22 cellular contexts compared by ENCODE assay signal in the genomic region with DNA sequence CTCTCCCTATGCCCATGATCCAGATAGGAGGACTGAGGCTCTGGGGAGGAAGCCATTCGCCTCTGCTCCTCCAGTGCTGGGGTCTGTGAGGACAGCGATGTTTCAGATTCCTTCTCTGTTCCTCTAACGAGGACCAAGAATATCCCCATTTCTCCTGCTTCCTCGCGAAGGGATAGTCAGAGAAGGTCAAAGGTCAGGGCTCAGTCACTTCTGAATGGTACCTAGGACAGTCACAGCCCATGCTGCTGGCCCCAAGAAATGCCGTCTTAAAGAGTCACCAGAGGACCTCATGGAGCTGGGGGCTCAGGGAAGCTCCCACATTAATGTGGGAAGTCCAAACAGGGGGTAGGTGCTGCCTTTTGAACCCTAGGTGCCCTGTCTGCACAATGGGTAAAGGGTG. TPM values are rescaled to one million over a fixed set of nuclear protein-coding genes. Genes with fewer than 3 reads are reported as not detected.
DNase-seq lines count a peak whose midpoint lies in the region; ATAC-seq and TF ChIP-seq lines count a peak whose summit lies in the region.
"Had no signal": no experiment of that assay in that cellular context is flagged by ENCODE, and none has a peak within 500 bp of the region (broad histone marks: within the 10 kb centered on the region; RNA-seq: fewer than 3 reads in every experiment).

No MANE protein-coding gene starts in this region.

- peak overlapping the region; percentile 92 for H3K18ac ChIP-seq in neuronal stem cell (ENCODE audit: low read length)

- no peak overlapping the region for H3K4me2 ChIP-seq in neuronal stem cell (ENCODE audit: insufficient read depth, low read length, poor library complexity, severe bottlenecking)

- intact Hi-C loops in heart left ventricle (cut with DNase I): no loop called here
- intact Hi-C loops in left ventricle myocardium superior (cut with micrococcal nuclease): no loop called here
- intact Hi-C loops in upper lobe of right lung (cut with DNase I): no loop called here

- H3K4me1 Mint-ChIP-seq in endodermal cell: peaks cover 12% of the 10 kb centered on the region
- H3K4me1 Mint-ChIP-seq: activated T-helper 17 cell treated with anti-CD3 and anti-CD28 coated beads, Interleukin-2, amount 50 U/mL, for 72 hours; immature natural killer cell; T-helper 17 cell had no signal

- no peak overlapping the region for H4K8ac ChIP-seq in neuronal stem cell (ENCODE audit: low read depth, low read length)

- H3K79me1 ChIP-seq in neuronal stem cell (ENCODE audit: low read depth, low read length): no peaks in the 10 kb centered on the region

- H3K9me3 ChIP-seq in heart left ventricle: no peaks in the 10 kb centered on the region
- no peaks in the 10 kb centered on the region for H3K9me3 ChIP-seq in endodermal cell (ENCODE audit: control insufficient read depth, low read length)
- H3K9me3 ChIP-seq in neuronal stem cell (replicated peaks in 1 of 2; ENCODE audit: control insufficient read depth in 2 of 2, insufficient read depth in 1 of 2, low read depth in 1 of 2, low read length in 2 of 2): no peaks in the 10 kb centered on the region
- no peaks in the 10 kb centered on the region for H3K9me3 ChIP-seq in upper lobe of right lung
- H3K9me3 ChIP-seq: colonic mucosa, sigmoid colon had no signal

- H2BK15ac ChIP-seq in neuronal stem cell (ENCODE audit: low read length): peak overlapping the region; percentile 5

- H3K9me3 Mint-ChIP-seq in endodermal cell: no peaks in the 10 kb centered on the region
- H3K9me3 Mint-ChIP-seq: activated T-helper 17 cell treated with anti-CD3 and anti-CD28 coated beads, Interleukin-2, amount 50 U/mL, for 72 hours; immature natural killer cell had no signal

- no peak overlapping the region for H3K27ac Mint-ChIP-seq in endodermal cell
- H3K27ac Mint-ChIP-seq: activated T-helper 17 cell treated with anti-CD3 and anti-CD28 coated beads, Interleukin-2, amount 50 U/mL, for 72 hours; immature natural killer cell; T-helper 17 cell had no signal

- peak overlapping the region; percentile 87 for H2AFZ ChIP-seq in neuronal stem cell (ENCODE audit: low read length)

- DNase-seq in heart left ventricle (no peak), left ventricle myocardium superior (no peak), endodermal cell (no peak), neuronal stem cell (ENCODE audit: low spot score) (no peak), upper lobe of right lung (no peak), erythroblast (lab: John Stamatoyannopoulos, UW) (no peak)
- no peak for DNase-seq in stimulated activated naive CD4-positive, alpha-beta T cell treated with Interleukin-2 at 50 U/mL for 16 hours (lab: John Stamatoyannopoulos, UW)
- DNase-seq: 8988T; colonic mucosa; DMS53; immature natural killer cell; midbrain; NCI-H1694; NCI-H446; sigmoid colon; stimulated activated CD4-positive, alpha-beta T cell treated with anti-CD3 and anti-CD28 coated beads, Interleukin-2, amount 100 ng/mL, for 48 hours; T-helper 17 cell had no signal

- H3K27me3 Mint-ChIP-seq in endodermal cell (ENCODE audit: insufficient read depth): peaks cover 16% of the 10 kb centered on the region
- H3K27me3 Mint-ChIP-seq: activated T-helper 17 cell treated with anti-CD3 and anti-CD28 coated beads, Interleukin-2, amount 50 U/mL, for 72 hours had no signal

- WGBS in heart left ventricle, 4 donors: 59 to 70% (median 64%) methylated on average over 4 to 6 of the region's 6 CpGs
- 81 to 86% methylated on average over 6 of the region's 6 CpGs for WGBS in endodermal cell (ENCODE audit: insufficient coverage in 1 of 2, insufficient read length in 1 of 2), 2 experiments
- WGBS in neuronal stem cell (ENCODE audit: extremely low coverage in 2 of 2, insufficient read length in 2 of 2, insufficient replicate concordance in 1 of 2), 2 donors: no CpG with 5 or more reads among the region's 6 CpGs

- peak overlapping the region; percentile 19 for H4K91ac ChIP-seq in neuronal stem cell (ENCODE audit: low read depth, low read length, poor library complexity)

- H3K36me3 ChIP-seq in heart left ventricle: no peaks in the 10 kb centered on the region
- H3K36me3 ChIP-seq in endodermal cell (ENCODE audit: control insufficient read depth, insufficient read depth, low read length): no peaks in the 10 kb centered on the region
- H3K36me3 ChIP-seq in neuronal stem cell (replicated peaks in 1 of 2; ENCODE audit: control insufficient read depth in 2 of 2, insufficient read depth in 2 of 2, low read length in 2 of 2): no peaks in the 10 kb centered on the region
- no peaks in the 10 kb centered on the region for H3K36me3 ChIP-seq in upper lobe of right lung
- H3K36me3 ChIP-seq: colonic mucosa, sigmoid colon had no signal

- no peak overlapping the region for H2BK120ac ChIP-seq in neuronal stem cell (ENCODE audit: low read depth, low read length)

- no peak overlapping the region for H3K14ac ChIP-seq in neuronal stem cell (ENCODE audit: low read length)

- peak overlapping the region in 11 of 12 donors; percentile 24 to 72 (median 50) for H3K4me3 ChIP-seq in heart left ventricle
- H3K4me3 ChIP-seq in endodermal cell (ENCODE audit: low read length): no peak overlapping the region
- no peak overlapping the region for H3K4me3 ChIP-seq in neuronal stem cell (ENCODE audit: low read length in 2 of 2)
- peak overlapping the region; percentile 31 for H3K4me3 ChIP-seq in upper lobe of right lung
- H3K4me3 ChIP-seq: colonic mucosa had no signal

- peak overlapping the region; percentile 47 for H2AK5ac ChIP-seq in neuronal stem cell (ENCODE audit: low read depth, low read length)

- no peak overlapping the region for H3K4ac ChIP-seq in neuronal stem cell (ENCODE audit: low read length)

- H2BK5ac ChIP-seq in neuronal stem cell (ENCODE audit: low read length): peak overlapping the region; percentile 39

- peak overlapping the region; percentile 3 for H2BK12ac ChIP-seq in neuronal stem cell (ENCODE audit: low read length)

- no peak for ATAC-seq in heart left ventricle
- ATAC-seq in left ventricle myocardium superior: no peak
- ATAC-seq in upper lobe of right lung: no peak
- no peak for ATAC-seq in GM19452 (IDR thresholded peaks at IDR 0.05; ENCODE audit: unreplicated experiment)
- ATAC-seq: activated T-helper 17 cell treated with anti-CD3 and anti-CD28 coated beads, Interleukin-2, amount 50 U/mL, for 72 hours; T-helper 17 cell had no signal

- H3K27ac ChIP-seq in heart left ventricle (peak overlapping the region; percentile 22 to 89 (median 76)), endodermal cell (ENCODE audit: low read depth, low read length) (peak overlapping the region; percentile 94), neuronal stem cell (replicated peaks; ENCODE audit: low read length) (no peak overlapping the region), upper lobe of right lung (peak overlapping the region; percentile 72)
- H3K27ac ChIP-seq: C4-2B, colonic mucosa, epithelial cell of prostate had no signal

- H3K36me3 Mint-ChIP-seq in endodermal cell (ENCODE audit: low read depth): no peaks in the 10 kb centered on the region
- H3K36me3 Mint-ChIP-seq: immature natural killer cell had no signal

- no peak for TF ChIP-seq CTCF in heart left ventricle (IDR thresholded peaks at IDR 0.05)
- no peak for TF ChIP-seq CTCF in endodermal cell (conservative IDR thresholded peaks at IDR 0.05)
- TF ChIP-seq CTCF in upper lobe of right lung (IDR thresholded peaks at IDR 0.05): no peak

- H3K27me3 ChIP-seq in heart left ventricle (no peaks in the 10 kb centered on the region), endodermal cell (ENCODE audit: control insufficient read depth, insufficient read depth, low read length, poor library complexity, severe bottlenecking) (no peaks in the 10 kb centered on the region), neuronal stem cell (ENCODE audit: control insufficient read depth in 3 of 3, insufficient read depth in 3 of 3, low read depth in 1 of 3, low read length in 3 of 3) (no peaks in the 10 kb centered on the region), upper lobe of right lung (no peaks in the 10 kb centered on the region)
- H3K27me3 ChIP-seq: colonic mucosa, sigmoid colon had no signal

- no peak overlapping the region for H3K9ac ChIP-seq in endodermal cell (ENCODE audit: extremely low read depth, low read length, poor library complexity, severe bottlenecking)
- no peak overlapping the region for H3K9ac ChIP-seq in neuronal stem cell (ENCODE audit: low read depth, low read length, poor library complexity)

- H3K4me1 ChIP-seq in heart left ventricle (peaks cover 0 to 71% (median 28%) of the 10 kb centered on the region in 12 donors), endodermal cell (ENCODE audit: control insufficient read depth, insufficient read depth, low read length) (peaks cover 5% of the 10 kb centered on the region), neuronal stem cell (ENCODE audit: control insufficient read depth in 2 of 2, insufficient read depth in 1 of 2, low read depth in 1 of 2, low read length in 2 of 2) (peaks cover 37 to 40% of the 10 kb centered on the region in 2 donors), upper lobe of right lung (peaks cover 11% of the 10 kb centered on the region)
- H3K4me1 ChIP-seq: colonic mucosa, sigmoid colon had no signal

- no peak overlapping the region for H3K4me3 Mint-ChIP-seq in endodermal cell
- H3K4me3 Mint-ChIP-seq: activated T-helper 17 cell treated with anti-CD3 and anti-CD28 coated beads, Interleukin-2, amount 50 U/mL, for 72 hours; immature natural killer cell; T-helper 17 cell had no signal

- no peak overlapping the region for H3K23ac ChIP-seq in neuronal stem cell (ENCODE audit: low read depth, low read length, poor library complexity)

- TF ChIP-seq POLR2A in heart left ventricle (IDR thresholded peaks at IDR 0.05) (no peak), erythroblast (IDR thresholded peaks at IDR 0.05; ENCODE audit: low read length) (no peak)

RNA-seq across cellular contexts. Expression of a gene that starts 2.1 kb away (rescaled TPM):
- total RNA-seq in heart left ventricle (1 to 10 TPM; 1.9 to 6.0 (median 3.7) TPM), left ventricle myocardium superior (1.3 TPM), endodermal cell (not detected), upper lobe of right lung (3.3 TPM)
- 1 to 10 TPM; 2.5 to 4.9 TPM for polyA plus RNA-seq in heart left ventricle
- polyA plus RNA-seq in endodermal cell (2013, experiment 1 of 2): 2.3 TPM
- polyA plus RNA-seq in endodermal cell (2013, experiment 2 of 2): 3.3 TPM
- polyA plus RNA-seq in neuronal stem cell (2013, experiment 1 of 2): 1.1 TPM
- polyA plus RNA-seq in neuronal stem cell (2013, experiment 2 of 2): 0.84 TPM
- total RNA-seq: activated CD8-positive, alpha-beta memory T cell treated with anti-CD3 and anti-CD28 coated beads for 36 hours; activated T-helper 17 cell treated with anti-CD3 and anti-CD28 coated beads, Interleukin-2, amount 50 U/mL, for 72 hours; sigmoid colon; T-helper 17 cell had no signal
- polyA plus RNA-seq: immature natural killer cell had no signal

RNA-seq across cellular contexts. Expression of a gene that starts 24.1 kb away (rescaled TPM):
- total RNA-seq in heart left ventricle (under 1 TPM in 8 of 9 donors, not detected in 1; 0.10 to 0.76 (median 0.17) TPM), left ventricle myocardium superior (0.10 TPM), endodermal cell (under 1 TPM; 0.20 to 0.29 TPM), upper lobe of right lung (not detected)
- under 1 TPM; 0.15 to 0.23 TPM for polyA plus RNA-seq in heart left ventricle
- polyA plus RNA-seq in endodermal cell (2013, experiment 1 of 2): 0.39 TPM
- polyA plus RNA-seq in endodermal cell (2013, experiment 2 of 2): 0.37 TPM
- polyA plus RNA-seq in neuronal stem cell (2013, experiment 1 of 2): 0.54 TPM
- 0.48 TPM for polyA plus RNA-seq in neuronal stem cell (2013, experiment 2 of 2)
- total RNA-seq: T-helper 17 cell had no signal
- polyA plus RNA-seq: immature natural killer cell had no signal

RNA-seq across cellular contexts. Expression of a gene that starts 27.0 kb away (rescaled TPM):
- total RNA-seq in heart left ventricle (1 to 10 TPM; 1.0 to 7.4 (median 3.0) TPM), left ventricle myocardium superior (4.0 TPM), endodermal cell (1 to 10 TPM; 3.8 to 7.2 TPM), upper lobe of right lung (2.4 TPM)
- polyA plus RNA-seq in heart left ventricle: 1 to 10 TPM in 1 of 2 donors, under 1 TPM in 1; 0.68 to 5.4 TPM
- 7.3 TPM for polyA plus RNA-seq in endodermal cell (2013, experiment 1 of 2)
- 7.6 TPM for polyA plus RNA-seq in endodermal cell (2013, experiment 2 of 2)
- 2.1 TPM for polyA plus RNA-seq in neuronal stem cell (2013, experiment 1 of 2)
- polyA plus RNA-seq in neuronal stem cell (2013, experiment 2 of 2): 2.1 TPM
- total RNA-seq: activated CD8-positive, alpha-beta memory T cell treated with anti-CD3 and anti-CD28 coated beads for 36 hours; activated T-helper 17 cell treated with anti-CD3 and anti-CD28 coated beads, Interleukin-2, amount 50 U/mL, for 72 hours; T-helper 17 cell had no signal
- polyA plus RNA-seq: immature natural killer cell had no signal

RNA-seq across cellular contexts. Expression of a gene that starts 27.1 kb away (rescaled TPM):
- not detected for total RNA-seq in heart left ventricle
- not detected for polyA plus RNA-seq in heart left ventricle
- not detected for total RNA-seq in left ventricle myocardium superior
- total RNA-seq in endodermal cell: under 1 TPM; 0.29 to 0.51 TPM
- polyA plus RNA-seq in endodermal cell (2013, experiment 1 of 2): 1.00 TPM
- polyA plus RNA-seq in endodermal cell (2013, experiment 2 of 2): 1.2 TPM
- 0.38 TPM for polyA plus RNA-seq in neuronal stem cell (2013, experiment 1 of 2)
- polyA plus RNA-seq in neuronal stem cell (2013, experiment 2 of 2): 0.48 TPM
- 0.49 TPM for total RNA-seq in upper lobe of right lung
- total RNA-seq: activated CD8-positive, alpha-beta memory T cell treated with anti-CD3 and anti-CD28 coated beads for 36 hours; activated T-helper 17 cell treated with anti-CD3 and anti-CD28 coated beads, Interleukin-2, amount 50 U/mL, for 72 hours; colonic mucosa; T-helper 17 cell had no signal

Comparison
In these comparisons a context has a peak if more than half of its experiments do, and no peak if none do; other contexts are left out.
1. H3K4me3 ChIP-seq: peak in heart left ventricle (11 of 12) and upper lobe of right lung (single experiment); none in endodermal cell (single experiment) and neuronal stem cell (0 of 2).